2 cellular contexts compared by ENCODE assay signal in genomic region chr2:136127356-136127755, GRCh38.
TF ChIP-seq lines count a peak whose summit lies in the region.

No MANE protein-coding gene starts in this region.

TF ChIP-seq in SK-N-SH, 30 proteins besides CTCF, POLR2A, EP300 and RAD21 (continued from another document):
- TF ChIP-seq SIN3A (IDR thresholded peaks at IDR 0.05; ENCODE audit: borderline replicate concordance, low read depth, low read length) (no peak), GABPA (IDR thresholded peaks at IDR 0.05; ENCODE audit: low read depth) (no peak), RCOR1 (IDR thresholded peaks at IDR 0.05; ENCODE audit: low read length) (no peak), FOXM1 (IDR thresholded peaks at IDR 0.05; ENCODE audit: low read depth) (no peak), GATA2 (CRISPR knock-in tag; IDR thresholded peaks at IDR 0.05) (no peak)

TF ChIP-seq in SK-N-SH treated with all-trans-retinoic acid at 6 μM for 48 hours, 23 proteins besides CTCF, POLR2A, EP300 and RAD21 (continued from another document):
- no peak for TF ChIP-seq OSR1 (CRISPR knock-in tag; IDR thresholded peaks at IDR 0.05)
